Comparison of ENCODE assay signal across 12 cellular contexts in genomic region chr15:89122532-89123525, GRCh38. TPM values are rescaled to one million over a fixed set of nuclear protein-coding genes. Genes with fewer than 3 reads are reported as not detected.
DNase-seq lines count a peak whose midpoint lies in the region; ATAC-seq and TF ChIP-seq lines count a peak whose summit lies in the region.
"Had no signal": no experiment of that assay in that cellular context is flagged by ENCODE, and none has a peak within 500 bp of the region (broad histone marks: within the 10 kb centered on the region; RNA-seq: fewer than 3 reads in every experiment).

No MANE protein-coding gene starts in this region.

- no peak overlapping the region for H3K4me3 Mint-ChIP-seq in progenitor cell of endocrine pancreas (ENCODE audit: low read depth)

- no peak for ATAC-seq in left lung
- no peak for ATAC-seq in GM21447 (IDR thresholded peaks at IDR 0.05; ENCODE audit: unreplicated experiment)

- H3K27ac ChIP-seq in epithelial cell of prostate (peak overlapping the region; percentile 86), left lung (no peak overlapping the region)

- H3K4me3 ChIP-seq in left lung, result no peak overlapping the region

- no peaks in the 10 kb centered on the region for H3K9me3 ChIP-seq in left lung

- peaks cover 13 to 33% of the 10 kb centered on the region in 2 donors for H3K4me1 ChIP-seq in left lung

- H3K9me3 Mint-ChIP-seq in progenitor cell of endocrine pancreas (ENCODE audit: low read depth), result no peaks in the 10 kb centered on the region

- peaks cover 38% of the 10 kb centered on the region for H3K4me1 Mint-ChIP-seq in progenitor cell of endocrine pancreas (ENCODE audit: low read depth)

- H3K27me3 ChIP-seq in left lung, result no peaks in the 10 kb centered on the region

- intact Hi-C loops in left lung (cut with DNase I), result no loop called here

- TF ChIP-seq CTCF in progenitor cell of endocrine pancreas (IDR thresholded peaks at IDR 0.05; ENCODE audit: unreplicated experiment), result no peak
- TF ChIP-seq CTCF in left lung (IDR thresholded peaks at IDR 0.05), result no peak

- peaks cover 7% of the 10 kb centered on the region for H3K36me3 Mint-ChIP-seq in progenitor cell of endocrine pancreas (ENCODE audit: insufficient read depth)

- peak overlapping the region; percentile 31 for H3K27ac Mint-ChIP-seq in progenitor cell of endocrine pancreas

- peaks cover 0 to 66% of the 10 kb centered on the region in 2 donors for H3K36me3 ChIP-seq in left lung

- peak; percentile 71 for DNase-seq in EH (ENCODE audit: low read depth)
- DNase-seq in NCI-H526 treated with DMSO at 0.1 percent for 48 hours (lab: John Stamatoyannopoulos, UW), result peak; percentile 62
- DNase-seq in epithelial cell of prostate (ENCODE audit: low read depth, low spot score), result no peak
- DNase-seq in progenitor cell of endocrine pancreas (ENCODE audit: low spot score, unreplicated experiment), result no peak
- DNase-seq in stimulated activated CD4-positive, alpha-beta T cell treated with anti-CD3 and anti-CD28 coated beads, Interleukin-2, amount 100 ng/mL, for 48 hours, result no peak
- no peak for DNase-seq in left lung
- no peak for DNase-seq in NCI-H128 (lab: John Stamatoyannopoulos, UW; ENCODE audit: unreplicated experiment)
- DNase-seq: islet precursor cell; NCI-H1048; stimulated activated CD4-positive, alpha-beta T cell treated with anti-CD3 and anti-CD28 coated beads, Interleukin-4, amount 100 ng/mL, for 4 hours; substantia nigra had no signal

- no peaks in the 10 kb centered on the region for H3K27me3 Mint-ChIP-seq in progenitor cell of endocrine pancreas

RNA-seq across cellular contexts. Expression of gene ABHD2, which starts 34.6 kb away (rescaled TPM):
- total RNA-seq in progenitor cell of endocrine pancreas, result 53.1 and 54.4 TPM in 2 replicates
- total RNA-seq in left lung, result 100 to 1,000 TPM; 214 to 231 TPM

Comparison
In these comparisons a context has a peak if more than half of its experiments do, and no peak if none do; other contexts are left out.
1. DNase-seq: peak in EH (single experiment) and NCI-H526 treated with DMSO at 0.1 percent for 48 hours (single experiment); none in epithelial cell of prostate (single experiment), progenitor cell of endocrine pancreas (single experiment), stimulated activated CD4-positive, alpha-beta T cell treated with anti-CD3 and anti-CD28 coated beads, Interleukin-2, amount 100 ng/mL, for 48 hours (0 of 2), left lung (0 of 2) and NCI-H128 (single experiment).